Comparison of ENCODE assay signal across 8 cellular contexts in genomic region chr9:120477534-120478001, GRCh38.
A peak's percentile ranks its signal among the peaks of the same experiment; 100 is the strongest.
DNase-seq lines count a peak whose midpoint lies in the region; ATAC-seq and TF ChIP-seq lines count a peak whose summit lies in the region.

No MANE protein-coding gene starts in this region.

- no peak overlapping the region for H3K4ac ChIP-seq in neuronal stem cell (ENCODE audit: low read length)

- no peak overlapping the region for H3K4me2 ChIP-seq in neuronal stem cell (ENCODE audit: insufficient read depth, low read length, poor library complexity, severe bottlenecking)

- POLR2A ChIA-PET in HEK293T (lab: Yijun Ruan, JAX), result no interaction called here

- no peak overlapping the region for H4K8ac ChIP-seq in neuronal stem cell (ENCODE audit: low read depth, low read length)

- no peak overlapping the region for H2BK120ac ChIP-seq in neuronal stem cell (ENCODE audit: low read depth, low read length)

- peaks cover 13 to 91% of the 10 kb centered on the region in 2 donors for H3K36me3 ChIP-seq in neuronal stem cell (replicated peaks in 1 of 2; ENCODE audit: control insufficient read depth in 2 of 2, insufficient read depth in 2 of 2, low read length in 2 of 2)

- no CpG with 5 or more reads among the region's 3 CpGs for WGBS in neuronal stem cell (ENCODE audit: extremely low coverage in 2 of 2, insufficient read length in 2 of 2, insufficient replicate concordance in 1 of 2), 2 donors

- peaks cover 0 to 2% of the 10 kb centered on the region in 2 donors for H3K4me1 ChIP-seq in neuronal stem cell (ENCODE audit: control insufficient read depth in 2 of 2, insufficient read depth in 1 of 2, low read depth in 1 of 2, low read length in 2 of 2)

- no peak overlapping the region for H2BK15ac ChIP-seq in neuronal stem cell (ENCODE audit: low read length)

- H3K79me1 ChIP-seq in neuronal stem cell (ENCODE audit: low read depth, low read length), result no peaks in the 10 kb centered on the region

- no peak overlapping the region for H3K23ac ChIP-seq in neuronal stem cell (ENCODE audit: low read depth, low read length, poor library complexity)

- H2AFZ ChIP-seq in neuronal stem cell (ENCODE audit: low read length), result no peak overlapping the region

- H3K14ac ChIP-seq in neuronal stem cell (ENCODE audit: low read length), result no peak overlapping the region

- no peak overlapping the region for H3K27ac ChIP-seq in neuronal stem cell (replicated peaks; ENCODE audit: low read length)

- H3K18ac ChIP-seq in neuronal stem cell (ENCODE audit: low read length), result no peak overlapping the region

- H2BK12ac ChIP-seq in neuronal stem cell (ENCODE audit: low read length), result no peak overlapping the region

- H3K27me3 ChIP-seq in neuronal stem cell (ENCODE audit: control insufficient read depth in 3 of 3, insufficient read depth in 3 of 3, low read depth in 1 of 3, low read length in 3 of 3), result no peaks in the 10 kb centered on the region

- no peak for ATAC-seq in HG02981 (IDR thresholded peaks at IDR 0.05; ENCODE audit: unreplicated experiment)

- no peak overlapping the region for H3K9ac ChIP-seq in neuronal stem cell (ENCODE audit: low read depth, low read length, poor library complexity)

- H4K91ac ChIP-seq in neuronal stem cell (ENCODE audit: low read depth, low read length, poor library complexity), result no peak overlapping the region

- no peaks in the 10 kb centered on the region for H3K9me3 ChIP-seq in neuronal stem cell (replicated peaks in 1 of 2; ENCODE audit: control insufficient read depth in 2 of 2, insufficient read depth in 1 of 2, low read depth in 1 of 2, low read length in 2 of 2)

- CTCF ChIA-PET in HEK293T (lab: Yijun Ruan, JAX), result interaction anchor here (0.7 to 1.5 kb wide), 11 partner anchors 17 to 369 kb away, joined by 3 to 5 read pairs (median 3); no protein-coding TSS in a partner anchor

- peak; percentile 72 for DNase-seq in NCI-H510A treated with DMSO at 0.1 percent for 48 hours (lab: John Stamatoyannopoulos, UW)
- no peak for DNase-seq in NCI-H510A (lab: John Stamatoyannopoulos, UW)
- peak; percentile 69 for DNase-seq in HEK293T (ENCODE audit: extremely low spot score)
- peak; percentile 81 for DNase-seq in NCI-H2171 treated with DMSO at 0.1 percent for 48 hours (lab: John Stamatoyannopoulos, UW)
- DNase-seq in activated T-cell treated with anti-CD3 and anti-CD28 coated beads, Interleukin-2, amount 50 U/mL, for 1 hour, result peak; percentile 24
- DNase-seq in foreskin melanocyte, result peak; percentile 20
- DNase-seq in neuronal stem cell (ENCODE audit: low spot score), result peak; percentile 43

- H2BK5ac ChIP-seq in neuronal stem cell (ENCODE audit: low read length), result no peak overlapping the region

- no peak overlapping the region for H3K4me3 ChIP-seq in neuronal stem cell (ENCODE audit: low read length in 2 of 2)

- H2AK5ac ChIP-seq in neuronal stem cell (ENCODE audit: low read depth, low read length), result no peak overlapping the region

TF ChIP-seq in HEK293T, 16 proteins besides CTCF, POLR2A, EP300 and RAD21:
- no peak for TF ChIP-seq CTBP1 (IDR thresholded peaks at IDR 0.05; ENCODE audit: borderline replicate concordance)
- no peak for TF ChIP-seq SUZ12 (IDR thresholded peaks at IDR 0.05)
- TF ChIP-seq LEF1 (IDR thresholded peaks at IDR 0.05; ENCODE audit: borderline replicate concordance), result no peak
- TF ChIP-seq PKNOX1 (IDR thresholded peaks at IDR 0.05), result peak; percentile 77
- no peak for TF ChIP-seq L3MBTL2 (conservative IDR thresholded peaks at IDR 0.05)
- TF ChIP-seq ARNT (IDR thresholded peaks at IDR 0.05), result no peak
- no peak for TF ChIP-seq ZNF384 (IDR thresholded peaks at IDR 0.05)
- TF ChIP-seq ELF4 (IDR thresholded peaks at IDR 0.05), result no peak
